ENCODE assay signal across 26 cellular contexts in genomic region chr15:62248277-62248974, GRCh38.
DNase-seq lines count a peak whose midpoint lies in the region; FAIRE-seq and TF ChIP-seq lines count a peak whose summit lies in the region.
"Had no signal": no experiment of that assay in that cellular context is flagged by ENCODE, and none has a peak within 500 bp of the region (broad histone marks: within the 10 kb centered on the region; RNA-seq: fewer than 3 reads in every experiment).

No MANE protein-coding gene starts in this region.

- H3K27me3 ChIP-seq in MM.1S (replicated peaks; ENCODE audit: insufficient read depth, low read length) (no peaks in the 10 kb centered on the region), H1 (replicated peaks in 1 of 4; ENCODE audit: control insufficient read depth in 3 of 4, extremely low read depth in 1 of 4, insufficient read depth in 3 of 4, low read length in 3 of 4) (no peaks in the 10 kb centered on the region)
- H3K27me3 ChIP-seq: gastroesophageal sphincter, Peyer's patch had no signal

- no peaks in the 10 kb centered on the region for H3K4me1 Mint-ChIP-seq in activated T-helper 2 cell treated with anti-CD3 and anti-CD28 coated beads, Interferon-gamma antibody, Interleukin-2, Interleukin-4, amounts not matched to agents 10 μg/mL and 5 μg/mL and 100 μg/mL, durations not matched to agents 14 hours and 24 hours and 36 hours (ENCODE audit: low read depth)
- H3K4me1 Mint-ChIP-seq: activated CD4-positive, alpha-beta T cell treated with anti-CD3 and anti-CD28 coated beads, Interleukin-2, amount 10 ng/mL, durations not matched to agents 24 days and 14 days; activated naive CD4-positive, alpha-beta T cell treated with anti-CD3 and anti-CD28 coated beads, Interleukin-2, amount 50 U/mL, for 24 hours; central memory CD8-positive, alpha-beta T cell; mesothelial cell of epicardium; T-helper 17 cell had no signal

- peak overlapping the region; percentile 48; the same call in 1 of the 2 replicates for H4K8ac ChIP-seq in H1 (ENCODE audit: extremely low read depth, insufficient read depth, low read length)

- H3K4me1 ChIP-seq in MM.1S (ENCODE audit: low read length) = no peaks in the 10 kb centered on the region; the same call in 1 of the 2 replicates
- H3K4me1 ChIP-seq in H1 (replicated peaks in 1 of 4; ENCODE audit: control insufficient read depth in 3 of 4, insufficient read depth in 4 of 4, low read length in 3 of 4) = no peaks in the 10 kb centered on the region
- H3K4me1 ChIP-seq: gastroesophageal sphincter, Peyer's patch had no signal

- peak overlapping the region; percentile 71; the same call in 1 of the 2 replicates for H2BK5ac ChIP-seq in H1 (ENCODE audit: low read depth, low read length)

- no peaks in the 10 kb centered on the region for H3K23me2 ChIP-seq in H1 (ENCODE audit: low read depth, low read length)

- H3K79me2 ChIP-seq in MM.1S (ENCODE audit: low read length) (no peaks in the 10 kb centered on the region), H1 (ENCODE audit: control insufficient read depth in 1 of 2, insufficient read depth in 2 of 2, low read length in 2 of 2) (no peaks in the 10 kb centered on the region)

- H3K56ac ChIP-seq in H1 (replicated peaks; ENCODE audit: insufficient read length, low read depth, low read length) = no peak overlapping the region

- H4K91ac ChIP-seq in H1 (replicated peaks; ENCODE audit: insufficient read length, low read length) = no peak overlapping the region

- H3K27ac ChIP-seq in MM.1S (ENCODE audit: low read length) = peak overlapping the region; percentile 67
- no peak overlapping the region for H3K27ac ChIP-seq in H1 (ENCODE audit: low read depth, low read length)
- H3K27ac ChIP-seq: gastroesophageal sphincter, Peyer's patch had no signal

- H3K27me3 Mint-ChIP-seq in activated T-helper 2 cell treated with anti-CD3 and anti-CD28 coated beads, Interferon-gamma antibody, Interleukin-2, Interleukin-4, amounts not matched to agents 10 μg/mL and 5 μg/mL and 100 μg/mL, durations not matched to agents 14 hours and 24 hours and 36 hours (ENCODE audit: low read depth) = no peaks in the 10 kb centered on the region

- TF ChIP-seq CTCF in MM.1S (IDR thresholded peaks at IDR 0.05; ENCODE audit: low read length) (no peak), H1 (IDR thresholded peaks at IDR 0.05; ENCODE audit: control extremely low read depth in 1 of 3, insufficient read depth in 1 of 3, low read depth in 1 of 3, low read length in 3 of 3) (no peak), GM13976 (IDR thresholded peaks at IDR 0.05; ENCODE audit: borderline replicate concordance, control extremely low read depth, extremely low read depth, insufficient read depth, missing control alignments) (no peak), foreskin fibroblast (IDR thresholded peaks at IDR 0.05; ENCODE audit: low read depth, low read length) (no peak)

- H3K4me3 ChIP-seq in MM.1S (ENCODE audit: low read length) (peak overlapping the region; percentile 14; the same call in 1 of the 2 replicates), H1 (ENCODE audit: extremely low read depth in 1 of 4, insufficient read depth in 2 of 4, low read depth in 3 of 4, low read length in 4 of 4) (no peak overlapping the region), foreskin fibroblast (ENCODE audit: low read depth in 1 of 2, low read length in 2 of 2) (no peak overlapping the region)
- H3K4me3 ChIP-seq: gastroesophageal sphincter, Peyer's patch had no signal

- DNase-seq in MM.1S = peak; percentile 52
- no peak for DNase-seq in H1 (ENCODE audit: low read depth in 1 of 2, low spot score in 2 of 2)
- DNase-seq in left kidney (ENCODE audit: low read depth, low spot score) = peak; percentile 75
- no peak for DNase-seq in GM13976 (ENCODE audit: low spot score)
- no peak for DNase-seq in inferior parietal cortex (ENCODE audit: extremely low spot score)
- no peak for DNase-seq in foreskin fibroblast
- no peak for DNase-seq in activated T-helper 2 cell treated with anti-CD3 and anti-CD28 coated beads, Interferon-gamma antibody, Interleukin-2, Interleukin-4, amounts not matched to agents 10 μg/mL and 5 μg/mL and 100 μg/mL, durations not matched to agents 14 hours and 24 hours and 36 hours (ENCODE audit: low spot score)
- DNase-seq: activated CD4-positive, alpha-beta T cell treated with anti-CD3 and anti-CD28 coated beads, Interleukin-2, amount 10 ng/mL, durations not matched to agents 24 days and 14 days; aorta; CD4-positive, CD25-positive, alpha-beta regulatory T cell; DMS153; erythroblast; left colon; NCI-H1048; NCI-H2081; NCI-H446 treated with DMSO at 0.1 percent for 48 hours; Peyer's patch; stimulated activated CD4-positive, alpha-beta T cell treated with anti-CD3 and anti-CD28 coated beads, Interleukin-2, amount 100 ng/mL, for 24 hours; T-helper 17 cell had no signal

- no peak overlapping the region for H3K27ac Mint-ChIP-seq in activated T-helper 2 cell treated with anti-CD3 and anti-CD28 coated beads, Interferon-gamma antibody, Interleukin-2, Interleukin-4, amounts not matched to agents 10 μg/mL and 5 μg/mL and 100 μg/mL, durations not matched to agents 14 hours and 24 hours and 36 hours
- H3K27ac Mint-ChIP-seq: activated CD4-positive, alpha-beta T cell treated with anti-CD3 and anti-CD28 coated beads, Interleukin-2, amount 10 ng/mL, durations not matched to agents 24 days and 14 days; activated naive CD4-positive, alpha-beta T cell treated with anti-CD3 and anti-CD28 coated beads, Interleukin-2, amount 50 U/mL, for 24 hours; activated T-helper 1 cell treated with anti-CD3 and anti-CD28 coated beads, Interleukin-12 subunit alpha, Interleukin-12 subunit beta, Interleukin-2, Interleukin-4 antibody, amounts not matched to agents 30 ng/mL and 10 ng/mL and 1 ng/mL, durations not matched to agents 14 hours and 24 hours and 36 hours; CD4-positive, CD25-positive, alpha-beta regulatory T cell; mesothelial cell of epicardium; natural killer cell treated with Interleukin-12 subunit alpha and Interleukin-12 subunit beta and Interleukin-15 and Interleukin-18, amount 100 ng/mL, for 72 hours; stimulated activated effector memory CD8-positive, alpha-beta T cell treated with anti-CD3 and anti-CD28 coated beads, Interleukin-12 subunit alpha, Interleukin-12 subunit beta, amount 100 ng/mL, for 72 hours; T-helper 17 cell had no signal

- H3K79me1 ChIP-seq in H1 (ENCODE audit: low read depth, low read length) = no peaks in the 10 kb centered on the region

- H3K4me2 ChIP-seq in MM.1S (ENCODE audit: low read depth, low read length) = peak overlapping the region; percentile 34; the same call in 1 of the 2 replicates
- H3K4me2 ChIP-seq in H1 (ENCODE audit: insufficient read depth in 1 of 2, low read depth in 2 of 2, low read length in 2 of 2) = no peak overlapping the region

- TF ChIP-seq EP300 in H1 (IDR thresholded peaks at IDR 0.05; ENCODE audit: borderline replicate concordance in 1 of 2, low read depth in 2 of 2, low read length in 2 of 2) = no peak

- H2BK12ac ChIP-seq in H1 (ENCODE audit: low read depth, low read length) = no peak overlapping the region

- no peaks in the 10 kb centered on the region for H4K20me1 ChIP-seq in MM.1S (ENCODE audit: insufficient read depth, low read length)
- no peaks in the 10 kb centered on the region for H4K20me1 ChIP-seq in H1 (replicated peaks in 1 of 2; ENCODE audit: control insufficient read depth in 1 of 2, insufficient read depth in 2 of 2, low read length in 2 of 2)

- H3K9me2 ChIP-seq in MM.1S (replicated peaks; ENCODE audit: insufficient read depth, low read length) = no peaks in the 10 kb centered on the region

- intact Hi-C loops in activated T-helper 2 cell treated with anti-CD3 and anti-CD28 coated beads, Interferon-gamma antibody, Interleukin-2, Interleukin-4, amounts not matched to agents 10 μg/mL and 5 μg/mL and 100 μg/mL, durations not matched to agents 14 hours and 24 hours and 36 hours (cut with micrococcal nuclease) = no loop called here

- no peak for TF ChIP-seq POLR2A in H1 (IDR thresholded peaks at IDR 0.05; ENCODE audit: control extremely low read depth in 1 of 2, low read depth in 2 of 2, low read length in 2 of 2)

- no peak overlapping the region for H4K5ac ChIP-seq in H1 (ENCODE audit: insufficient read length, low read depth, low read length)

- H3K36me3 ChIP-seq in MM.1S (replicated peaks; ENCODE audit: insufficient read depth, low read length) = no peaks in the 10 kb centered on the region
- H3K36me3 ChIP-seq in H1 (ENCODE audit: control insufficient read depth in 2 of 4, insufficient read depth in 4 of 4, low read length in 3 of 4) = no peaks in the 10 kb centered on the region
- H3K36me3 ChIP-seq: gastroesophageal sphincter, Peyer's patch had no signal

- H3K4me3 Mint-ChIP-seq in activated T-helper 2 cell treated with anti-CD3 and anti-CD28 coated beads, Interferon-gamma antibody, Interleukin-2, Interleukin-4, amounts not matched to agents 10 μg/mL and 5 μg/mL and 100 μg/mL, durations not matched to agents 14 hours and 24 hours and 36 hours (ENCODE audit: low read depth) = no peak overlapping the region
- H3K4me3 Mint-ChIP-seq: activated CD4-positive, alpha-beta T cell treated with anti-CD3 and anti-CD28 coated beads, Interleukin-2, amount 10 ng/mL, durations not matched to agents 24 days and 14 days; activated naive CD4-positive, alpha-beta T cell treated with anti-CD3 and anti-CD28 coated beads, Interleukin-2, amount 50 U/mL, for 24 hours; activated T-helper 1 cell treated with anti-CD3 and anti-CD28 coated beads, Interleukin-12 subunit alpha, Interleukin-12 subunit beta, Interleukin-2, Interleukin-4 antibody, amounts not matched to agents 30 ng/mL and 10 ng/mL and 1 ng/mL, durations not matched to agents 14 hours and 24 hours and 36 hours; CD4-positive, CD25-positive, alpha-beta regulatory T cell; central memory CD8-positive, alpha-beta T cell; mesothelial cell of epicardium; natural killer cell treated with Interleukin-12 subunit alpha and Interleukin-12 subunit beta and Interleukin-15 and Interleukin-18, amount 100 ng/mL, for 72 hours; stimulated activated effector memory CD8-positive, alpha-beta T cell treated with anti-CD3 and anti-CD28 coated beads, Interleukin-12 subunit alpha, Interleukin-12 subunit beta, amount 100 ng/mL, for 72 hours; T-helper 17 cell had no signal

- in situ Hi-C loops in GM13976 (cut with MboI; ENCODE audit: low sequenced_read_pairs, unreplicated experiment) = no loop called here

- no peak overlapping the region for H2BK15ac ChIP-seq in H1 (ENCODE audit: low read length)

- H2BK20ac ChIP-seq in H1 (ENCODE audit: low read length) = no peak overlapping the region

- H2AFZ ChIP-seq in MM.1S (ENCODE audit: low read length) = peak overlapping the region; percentile 64; the same call in 1 of the 2 replicates
- 0 out of 2 replicates have a peak overlapping the region, but pooled peaks have one; percentile 62 for H2AFZ ChIP-seq in H1 (ENCODE audit: low read length)

- H3K9me3 ChIP-seq in MM.1S (replicated peaks; ENCODE audit: insufficient read depth, low read length) = no peaks in the 10 kb centered on the region
- no peaks in the 10 kb centered on the region for H3K9me3 ChIP-seq in H1 (ENCODE audit: insufficient read depth in 2 of 2, low read depth in 1 of 2, low read length in 1 of 2)
- H3K9me3 ChIP-seq: gastroesophageal sphincter, Peyer's patch had no signal

- H2BK120ac ChIP-seq in H1 (replicated peaks; ENCODE audit: low read depth, low read length) = no peak overlapping the region

- H3K9me3 Mint-ChIP-seq in activated T-helper 2 cell treated with anti-CD3 and anti-CD28 coated beads, Interferon-gamma antibody, Interleukin-2, Interleukin-4, amounts not matched to agents 10 μg/mL and 5 μg/mL and 100 μg/mL, durations not matched to agents 14 hours and 24 hours and 36 hours = no peaks in the 10 kb centered on the region
- H3K9me3 Mint-ChIP-seq: activated CD4-positive, alpha-beta T cell treated with anti-CD3 and anti-CD28 coated beads, Interleukin-2, amount 10 ng/mL, durations not matched to agents 24 days and 14 days; activated naive CD4-positive, alpha-beta T cell treated with anti-CD3 and anti-CD28 coated beads, Interleukin-2, amount 50 U/mL, for 24 hours; activated T-helper 1 cell treated with anti-CD3 and anti-CD28 coated beads, Interleukin-12 subunit alpha, Interleukin-12 subunit beta, Interleukin-2, Interleukin-4 antibody, amounts not matched to agents 30 ng/mL and 10 ng/mL and 1 ng/mL, durations not matched to agents 14 hours and 24 hours and 36 hours; central memory CD8-positive, alpha-beta T cell; mesothelial cell of epicardium; natural killer cell treated with Interleukin-12 subunit alpha and Interleukin-12 subunit beta and Interleukin-15 and Interleukin-18, amount 100 ng/mL, for 72 hours; stimulated activated effector memory CD8-positive, alpha-beta T cell treated with anti-CD3 and anti-CD28 coated beads, Interleukin-12 subunit alpha, Interleukin-12 subunit beta, amount 100 ng/mL, for 72 hours had no signal

- H2AK5ac ChIP-seq in H1 (ENCODE audit: low read depth, low read length) = no peak overlapping the region

- no peak overlapping the region for H3K23ac ChIP-seq in H1 (ENCODE audit: insufficient read length)

- H3K4ac ChIP-seq in H1 (replicated peaks; ENCODE audit: insufficient read length, low read depth, low read length) = no peak overlapping the region

- H3K36me3 Mint-ChIP-seq in activated T-helper 2 cell treated with anti-CD3 and anti-CD28 coated beads, Interferon-gamma antibody, Interleukin-2, Interleukin-4, amounts not matched to agents 10 μg/mL and 5 μg/mL and 100 μg/mL, durations not matched to agents 14 hours and 24 hours and 36 hours (ENCODE audit: low read depth) = no peaks in the 10 kb centered on the region
- H3K36me3 Mint-ChIP-seq: activated naive CD4-positive, alpha-beta T cell treated with anti-CD3 and anti-CD28 coated beads, Interleukin-2, amount 50 U/mL, for 24 hours; CD4-positive, CD25-positive, alpha-beta regulatory T cell; mesothelial cell of epicardium; natural killer cell treated with Interleukin-12 subunit alpha and Interleukin-12 subunit beta and Interleukin-15 and Interleukin-18, amount 100 ng/mL, for 72 hours; stimulated activated effector memory CD8-positive, alpha-beta T cell treated with anti-CD3 and anti-CD28 coated beads, Interleukin-12 subunit alpha, Interleukin-12 subunit beta, amount 100 ng/mL, for 72 hours had no signal

- H3F3A ChIP-seq in MM.1S (ENCODE audit: insufficient read depth, low read length) = no peaks in the 10 kb centered on the region

- H3K18ac ChIP-seq in H1 (ENCODE audit: extremely low read depth, low read length) = no peak overlapping the region

- no peak for FAIRE-seq in H1 (lab: Jason Lieb, UNC)

- CTCF ChIA-PET in H1 (lab: Charles Lee; ENCODE audit: partially characterized antibody) = interaction anchor here (0.6 to 17.9 kb wide), 6 partner anchors 9 to 189 kb away, joined by 3 to 229 read pairs (median 4); no protein-coding TSS in a partner anchor

- H3K14ac ChIP-seq in H1 (ENCODE audit: insufficient read length) = no peak overlapping the region

- 79% methylated on average over 4 of the region's 8 CpGs; no CpG with 5 or more reads in 1 of the 2 experiments for WGBS in H1 (ENCODE audit: extremely low coverage in 1 of 2, insufficient coverage in 1 of 2, insufficient read length in 1 of 2, insufficient replicate concordance in 2 of 2, low coverage in 1 of 2, low lambda C conversion rate in 2 of 2, missing lambda C conversion rate in 1 of 2), 2 experiments

- no peak for TF ChIP-seq RAD21 in H1 (IDR thresholded peaks at IDR 0.05 in 1 of 2, conservative IDR thresholded peaks at IDR 0.05 in 1 of 2; ENCODE audit: low read depth in 2 of 2, low read length in 2 of 2)

- POLR2A ChIA-PET in H1 (lab: Charles Lee; ENCODE audit: partially characterized antibody) = no interaction called here

- H3K9ac ChIP-seq in MM.1S (ENCODE audit: low read length) (peak overlapping the region; percentile 28; the same call in 1 of the 2 replicates), H1 (replicated peaks in 1 of 4; ENCODE audit: extremely low read depth in 1 of 4, low read depth in 3 of 4, low read length in 3 of 4) (no peak overlapping the region)

Comparison
In these comparisons a context has a peak if more than half of its experiments do, and no peak if none do; other contexts are left out.
1. DNase-seq: peak in MM.1S (single experiment) and left kidney (single experiment); none in H1 (0 of 2), GM13976 (single experiment), inferior parietal cortex (single experiment), foreskin fibroblast (0 of 2) and activated T-helper 2 cell treated with anti-CD3 and anti-CD28 coated beads, Interferon-gamma antibody, Interleukin-2, Interleukin-4, amounts not matched to agents 10 μg/mL and 5 μg/mL and 100 μg/mL, durations not matched to agents 14 hours and 24 hours and 36 hours (single experiment).